14 cellular contexts compared by ENCODE assay signal in genomic region chr7:38195804-38196595, GRCh38. TPM values are rescaled to one million over a fixed set of nuclear protein-coding genes. Genes with fewer than 3 reads are reported as not detected.
A peak's percentile ranks its signal among the peaks of the same experiment; 100 is the strongest.
DNase-seq lines count a peak whose midpoint lies in the region; ATAC-seq and TF ChIP-seq lines count a peak whose summit lies in the region.
"Had no signal": no experiment of that assay in that cellular context is flagged by ENCODE, and none has a peak within 500 bp of the region (broad histone marks: within the 10 kb centered on the region; RNA-seq: fewer than 3 reads in every experiment).

No MANE protein-coding gene starts in this region.

- TF ChIP-seq CTCF in MCF 10A (IDR thresholded peaks at IDR 0.05; ENCODE audit: unreplicated experiment) (no peak), breast epithelium (IDR thresholded peaks at IDR 0.05) (no peak), fibroblast of mammary gland (conservative IDR thresholded peaks at IDR 0.05; ENCODE audit: control insufficient read depth, insufficient read depth, low read depth, low read length) (no peak), RWPE1 (conservative IDR thresholded peaks at IDR 0.05; ENCODE audit: low read depth) (no peak)

- H3K4me2 ChIP-seq in mesendoderm (ENCODE audit: low read length) = no peak overlapping the region
- H3K4me2 ChIP-seq: GM23338 had no signal

- H2AK5ac ChIP-seq in mesendoderm (ENCODE audit: low read length) = no peak overlapping the region

- POLR2A ChIA-PET in MCF 10A (lab: Yijun Ruan, JAX) = interaction anchor here (0.6 to 4.5 kb wide), 8 partner anchors 9 to 493 kb away, joined by 3 to 32 read pairs (median 4); partner anchors contain the start of gene STARD3NL
- POLR2A ChIA-PET in RWPE1 (lab: Yijun Ruan, JAX; ENCODE audit: low non-redundant PET) = no interaction called here

- no peak overlapping the region for H3K23ac ChIP-seq in mesendoderm (ENCODE audit: low read length)

- no peak for ATAC-seq in HG02623 (IDR thresholded peaks at IDR 0.05; ENCODE audit: unreplicated experiment)
- ATAC-seq: GM23338 had no signal

- intact Hi-C loops in MCF 10A (cut with micrococcal nuclease) = no loop called here
- intact Hi-C loops in breast epithelium (cut with DNase I; ENCODE audit: low total_unique reads) = no loop called here

- H3K79me2 ChIP-seq in mesendoderm (ENCODE audit: control insufficient read depth, insufficient read depth, low read length) = peaks cover 24% of the 10 kb centered on the region

- no peak overlapping the region for H3K4me3 ChIP-seq in breast epithelium
- no peak overlapping the region for H3K4me3 ChIP-seq in SK-N-MC
- no peak overlapping the region for H3K4me3 ChIP-seq in fibroblast of mammary gland (ENCODE audit: control insufficient read depth, low read depth, low read length)
- no peak overlapping the region for H3K4me3 ChIP-seq in mesendoderm (ENCODE audit: low read length)
- H3K4me3 ChIP-seq: GM23338 had no signal

- WGBS in mesendoderm (ENCODE audit: extremely low coverage, insufficient coverage, low lambda C conversion rate) = no CpG with 5 or more reads among the region's 4 CpGs

- H2BK120ac ChIP-seq in mesendoderm (ENCODE audit: low read depth, low read length) = no peak overlapping the region

- no peak overlapping the region for H3K18ac ChIP-seq in mesendoderm (ENCODE audit: low read length)

- H3K9me3 ChIP-seq in breast epithelium (peaks cover 0 to 8% of the 10 kb centered on the region in 2 donors), SK-N-MC (ENCODE audit: low read depth, low read length) (no peaks in the 10 kb centered on the region)

- H3K27ac ChIP-seq in breast epithelium (no peak overlapping the region), SK-N-MC (peak overlapping the region; percentile 1; the same call in 1 of the 2 replicates), RWPE1 (no peak overlapping the region), mesendoderm (ENCODE audit: low read depth, low read length) (no peak overlapping the region)

- H3K4me1 ChIP-seq in breast epithelium (peaks cover 0 to 7% of the 10 kb centered on the region in 2 donors), mesendoderm (ENCODE audit: control insufficient read depth, low read depth, low read length) (peaks cover 2% of the 10 kb centered on the region)

- peak overlapping the region; percentile 97 for H3K27ac Mint-ChIP-seq in MCF 10A (ENCODE audit: low read depth, unreplicated experiment)
- H3K27ac Mint-ChIP-seq: activated CD4-positive, alpha-beta T cell treated with anti-CD3 and anti-CD28 coated beads, Interleukin-2, amount 10 ng/mL, durations not matched to agents 7 days and 5 days; activated T-helper 1 cell treated with anti-CD3 and anti-CD28 coated beads, Interleukin-12 subunit alpha, Interleukin-12 subunit beta, Interleukin-2, Interleukin-4 antibody, amounts not matched to agents 30 ng/mL and 10 ng/mL and 1 ng/mL, durations not matched to agents 14 hours and 24 hours and 36 hours; GM23338; type B pancreatic cell had no signal

- peaks cover 22% of the 10 kb centered on the region for H3K79me1 ChIP-seq in mesendoderm (ENCODE audit: low read length)

- H3K9ac ChIP-seq in SK-N-MC (ENCODE audit: insufficient read length) (no peak overlapping the region), mesendoderm (ENCODE audit: low read length) (no peak overlapping the region)

- no peak overlapping the region for H4K5ac ChIP-seq in mesendoderm (ENCODE audit: low read length)

- no TSS peak for BruUV-seq in MCF 10A (replicated peaks; lab: Mats Ljungman, UMichigan)

- CTCF ChIA-PET in MCF 10A (lab: Yijun Ruan, JAX) (interaction anchor here (0.7 to 4.7 kb wide), 12 partner anchors 9 to 962 kb away, joined by 3 to 55 read pairs (median 4); no protein-coding TSS in a partner anchor), RWPE1 (lab: Yijun Ruan, JAX) (no interaction called here)

- no peak for TF ChIP-seq POLR2A in breast epithelium (IDR thresholded peaks at IDR 0.05)

- DNase-seq in MCF 10A (ENCODE audit: unreplicated experiment) (peak; percentile 55), breast epithelium (ENCODE audit: low spot score in 2 of 2) (no peak), SK-N-MC (ENCODE audit: low read depth, low spot score) (no peak), fibroblast of mammary gland (ENCODE audit: low read depth) (peak; percentile 47), RWPE1 (ENCODE audit: low spot score) (no peak), mesendoderm (no peak)
- DNase-seq in effector CD8-positive, alpha-beta T cell (lab: John Stamatoyannopoulos, UW) = no peak
- DNase-seq: activated CD4-positive, alpha-beta T cell treated with anti-CD3 and anti-CD28 coated beads, Interleukin-2, amount 10 ng/mL, durations not matched to agents 7 days and 5 days; NCI-H2227 treated with DMSO at 0.1 percent for 48 hours; stimulated activated CD4-positive, alpha-beta T cell treated with anti-CD3 and anti-CD28 coated beads, Interleukin-1b, Interleukin-23, amount 100 ng/mL, for 48 hours had no signal

- H3K36me3 ChIP-seq in breast epithelium (no peaks in the 10 kb centered on the region), SK-N-MC (ENCODE audit: insufficient read depth, low read length) (no peaks in the 10 kb centered on the region), mesendoderm (ENCODE audit: control insufficient read depth, insufficient read depth, low read length) (no peaks in the 10 kb centered on the region)

- no peak overlapping the region for H2BK5ac ChIP-seq in mesendoderm (ENCODE audit: low read length)

- peak overlapping the region; percentile 62 for H3K4me3 Mint-ChIP-seq in MCF 10A (ENCODE audit: unreplicated experiment)
- H3K4me3 Mint-ChIP-seq: activated CD4-positive, alpha-beta T cell treated with anti-CD3 and anti-CD28 coated beads, Interleukin-2, amount 10 ng/mL, durations not matched to agents 7 days and 5 days; activated T-helper 1 cell treated with anti-CD3 and anti-CD28 coated beads, Interleukin-12 subunit alpha, Interleukin-12 subunit beta, Interleukin-2, Interleukin-4 antibody, amounts not matched to agents 30 ng/mL and 10 ng/mL and 1 ng/mL, durations not matched to agents 14 hours and 24 hours and 36 hours; GM23338; type B pancreatic cell had no signal

- H4K8ac ChIP-seq in mesendoderm (ENCODE audit: low read depth, low read length) = no peak overlapping the region

- H3K27me3 Mint-ChIP-seq in MCF 10A (ENCODE audit: insufficient read depth, unreplicated experiment) = no peaks in the 10 kb centered on the region
- H3K27me3 Mint-ChIP-seq: activated CD4-positive, alpha-beta T cell treated with anti-CD3 and anti-CD28 coated beads, Interleukin-2, amount 10 ng/mL, durations not matched to agents 7 days and 5 days; type B pancreatic cell had no signal

- no peak overlapping the region for H2BK15ac ChIP-seq in mesendoderm (replicated peaks; ENCODE audit: low read depth)

- peaks cover 13% of the 10 kb centered on the region for H3K36me3 Mint-ChIP-seq in MCF 10A (ENCODE audit: insufficient read depth, unreplicated experiment)

- H3K4me1 Mint-ChIP-seq in MCF 10A (ENCODE audit: insufficient read depth, unreplicated experiment) = peaks cover 22% of the 10 kb centered on the region

- H3K27me3 ChIP-seq in breast epithelium (no peaks in the 10 kb centered on the region), mesendoderm (ENCODE audit: insufficient read depth, low read length, poor library complexity) (no peaks in the 10 kb centered on the region)

- no peak overlapping the region for H3K56ac ChIP-seq in mesendoderm (ENCODE audit: low read length)

- peaks cover 13% of the 10 kb centered on the region for H3K9me3 Mint-ChIP-seq in MCF 10A (ENCODE audit: unreplicated experiment)
- H3K9me3 Mint-ChIP-seq: GM23338, type B pancreatic cell had no signal

- no peak overlapping the region for H3K4ac ChIP-seq in mesendoderm (ENCODE audit: low read depth, low read length)

RNA-seq across cellular contexts. Expression of gene STARD3NL, which starts 18.0 kb away (rescaled TPM):
- 24.5 and 25.6 TPM in 2 replicates for total RNA-seq in MCF 10A (2022)
- total RNA-seq in breast epithelium = 10 to 100 TPM; 36.8 to 42.9 (median 42.6) TPM
- 33.4 TPM for polyA plus RNA-seq in mesendoderm (2013, experiment 1 of 2)
- 35.9 TPM for polyA plus RNA-seq in mesendoderm (2013, experiment 2 of 2)

Comparison
In these comparisons a context has a peak if more than half of its experiments do, and no peak if none do; other contexts are left out.
1. DNase-seq: peak in MCF 10A (single experiment) and fibroblast of mammary gland (single experiment); none in breast epithelium (0 of 2), SK-N-MC (single experiment), effector CD8-positive, alpha-beta T cell (single experiment), RWPE1 (single experiment) and mesendoderm (single experiment).